In genomic region chr1:59057211-59057694, GRCh38 we compare ENCODE assay signal across 1 cellular context.
TF ChIP-seq lines count a peak whose summit lies in the region.

No MANE protein-coding gene starts in this region.

TF ChIP-seq in WTC11, 78 proteins besides CTCF, POLR2A, EP300 and RAD21 (continued from another document):
- TF ChIP-seq, protein P1, sequence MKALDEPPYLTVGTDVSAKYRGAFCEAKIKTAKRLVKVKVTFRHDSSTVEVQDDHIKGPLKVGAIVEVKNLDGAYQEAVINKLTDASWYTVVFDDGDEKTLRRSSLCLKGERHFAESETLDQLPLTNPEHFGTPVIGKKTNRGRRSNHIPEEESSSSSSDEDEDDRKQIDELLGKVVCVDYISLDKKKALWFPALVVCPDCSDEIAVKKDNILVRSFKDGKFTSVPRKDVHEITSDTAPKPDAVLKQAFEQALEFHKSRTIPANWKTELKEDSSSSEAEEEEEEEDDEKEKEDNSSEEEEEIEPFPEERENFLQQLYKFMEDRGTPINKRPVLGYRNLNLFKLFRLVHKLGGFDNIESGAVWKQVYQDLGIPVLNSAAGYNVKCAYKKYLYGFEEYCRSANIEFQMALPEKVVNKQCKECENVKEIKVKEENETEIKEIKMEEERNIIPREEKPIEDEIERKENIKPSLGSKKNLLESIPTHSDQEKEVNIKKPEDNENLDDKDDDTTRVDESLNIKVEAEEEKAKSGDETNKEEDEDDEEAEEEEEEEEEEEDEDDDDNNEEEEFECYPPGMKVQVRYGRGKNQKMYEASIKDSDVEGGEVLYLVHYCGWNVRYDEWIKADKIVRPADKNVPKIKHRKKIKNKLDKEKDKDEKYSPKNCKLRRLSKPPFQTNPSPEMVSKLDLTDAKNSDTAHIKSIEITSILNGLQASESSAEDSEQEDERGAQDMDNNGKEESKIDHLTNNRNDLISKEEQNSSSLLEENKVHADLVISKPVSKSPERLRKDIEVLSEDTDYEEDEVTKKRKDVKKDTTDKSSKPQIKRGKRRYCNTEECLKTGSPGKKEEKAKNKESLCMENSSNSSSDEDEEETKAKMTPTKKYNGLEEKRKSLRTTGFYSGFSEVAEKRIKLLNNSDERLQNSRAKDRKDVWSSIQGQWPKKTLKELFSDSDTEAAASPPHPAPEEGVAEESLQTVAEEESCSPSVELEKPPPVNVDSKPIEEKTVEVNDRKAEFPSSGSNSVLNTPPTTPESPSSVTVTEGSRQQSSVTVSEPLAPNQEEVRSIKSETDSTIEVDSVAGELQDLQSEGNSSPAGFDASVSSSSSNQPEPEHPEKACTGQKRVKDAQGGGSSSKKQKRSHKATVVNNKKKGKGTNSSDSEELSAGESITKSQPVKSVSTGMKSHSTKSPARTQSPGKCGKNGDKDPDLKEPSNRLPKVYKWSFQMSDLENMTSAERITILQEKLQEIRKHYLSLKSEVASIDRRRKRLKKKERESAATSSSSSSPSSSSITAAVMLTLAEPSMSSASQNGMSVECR (CRISPR knock-in tag; IDR thresholded peaks at IDR 0.05; ENCODE audit: borderline replicate concordance) = no peak
- TF ChIP-seq SMAD3 (CRISPR knock-in tag; IDR thresholded peaks at IDR 0.05; ENCODE audit: borderline replicate concordance) = no peak
